ENCODE assay signal across 8 cellular contexts in the genomic region with DNA sequence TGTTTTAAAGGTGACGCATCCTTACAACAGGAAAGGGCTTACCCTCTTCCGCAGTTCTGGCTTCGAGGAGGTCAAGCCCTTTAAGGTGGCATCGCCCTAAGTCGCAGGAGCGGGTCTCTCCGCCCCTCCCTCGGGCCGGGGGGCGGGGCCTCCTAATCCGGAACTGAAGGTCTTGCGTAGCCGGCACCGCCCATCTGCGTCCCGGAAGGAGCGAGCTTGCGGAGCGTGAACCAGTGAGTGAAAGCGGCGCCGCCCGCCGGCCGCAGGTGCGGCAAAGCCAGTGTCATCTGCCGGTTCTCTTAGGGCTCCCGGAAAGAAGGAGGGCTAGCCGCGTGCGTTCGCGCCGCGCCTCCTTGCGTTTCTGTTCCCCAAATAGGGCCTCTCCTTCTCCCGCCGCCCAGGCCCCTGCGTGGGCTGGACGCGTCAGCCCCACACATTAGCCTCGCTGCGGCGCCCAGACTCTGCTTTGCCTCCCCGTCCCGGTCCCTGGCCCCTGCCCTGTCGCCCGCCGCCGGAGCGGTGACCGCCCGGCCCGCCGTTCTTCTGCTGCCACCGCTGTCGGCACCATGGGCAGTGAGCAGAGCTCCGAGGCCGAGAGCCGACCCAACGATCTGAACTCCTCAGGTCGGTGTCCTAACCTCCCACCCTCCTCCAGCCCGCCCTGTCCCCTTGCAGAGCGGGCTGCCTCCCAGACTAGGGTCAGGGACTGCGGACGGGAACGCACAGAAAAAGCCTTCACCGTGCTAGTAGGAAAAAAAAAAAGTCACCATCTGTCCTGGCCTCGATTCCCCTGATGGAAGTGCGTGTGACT. TPM values are rescaled to one million over a fixed set of nuclear protein-coding genes. Genes with fewer than 3 reads are reported as not detected.
DNase-seq lines count a peak whose midpoint lies in the region; ATAC-seq, FAIRE-seq and TF ChIP-seq lines count a peak whose summit lies in the region.

TSS of gene BORCS5 (plus strand) at position 193 of the 811 bp plus-strand sequence. CDS start at position 567, 374 bp downstream.

- H3K27me3 Mint-ChIP-seq in mesothelial cell of epicardium (ENCODE audit: low read depth) = no peaks in the 10 kb centered on the region

- peak within 1 kb of the TSS; percentile 95 for H3K27ac Mint-ChIP-seq in mesothelial cell of epicardium

- H3K36me3 Mint-ChIP-seq in mesothelial cell of epicardium = no peaks in the 10 kb centered on the region

- ATAC-seq in GM21515 (IDR thresholded peaks at IDR 0.05; ENCODE audit: unreplicated experiment) = peak; percentile 87

- H3K9me3 Mint-ChIP-seq in mesothelial cell of epicardium = no peaks in the 10 kb centered on the region

- H3K27ac ChIP-seq in OCI-LY1 (ENCODE audit: low read depth, low read length, poor library complexity, severe bottlenecking) = peak within 1 kb of the TSS; percentile 92

- no peaks in the 10 kb centered on the region for H4K20me1 ChIP-seq in OCI-LY1 (ENCODE audit: insufficient read depth, low read length)

- peaks cover 13% of the 10 kb centered on the region for H3K4me1 Mint-ChIP-seq in mesothelial cell of epicardium

- H3K4me3 ChIP-seq in OCI-LY1 (ENCODE audit: low read depth, low read length, poor library complexity, severe bottlenecking) = peak within 1 kb of the TSS; percentile 88

- peak; percentile 58 for FAIRE-seq in endometrium (lab: Jason Lieb, UNC)

- peak within 1 kb of the TSS; percentile 95 for H2AFZ ChIP-seq in OCI-LY1 (ENCODE audit: low read length)

- H3K9me3 ChIP-seq in OCI-LY1 (ENCODE audit: low read length) = no peaks in the 10 kb centered on the region

- TF ChIP-seq CTCF in OCI-LY1 (IDR thresholded peaks at IDR 0.05; ENCODE audit: low read length) = no peak
- no peak for TF ChIP-seq CTCF in mesothelial cell of epicardium (IDR thresholded peaks at IDR 0.05; ENCODE audit: unreplicated experiment)

- peak; percentile 72 for DNase-seq in DMS 273 treated with DMSO at 0.1 percent for 48 hours (lab: John Stamatoyannopoulos, UW)
- DNase-seq in HuH-7 (ENCODE audit: low spot score) = peak; percentile 80
- peak; percentile 98 for DNase-seq in activated CD8-positive, alpha-beta memory T cell treated with anti-CD3 and anti-CD28 coated beads, Interleukin-2, amount 50 U/mL, for 48 hours
- peak; percentile 80 to 89 for DNase-seq in mesothelial cell of epicardium (ENCODE audit: low spot score in 2 of 2, unreplicated experiment in 2 of 2)
- DNase-seq in stimulated activated CD8-positive, alpha-beta memory T cell treated with anti-CD3 and anti-CD28 coated beads, Interleukin-15, amount 100 ng/mL, for 48 hours (ENCODE audit: low read depth in 2 of 2) = peak; percentile 97 to 99

- no peaks in the 10 kb centered on the region for H3K9me2 ChIP-seq in OCI-LY1 (ENCODE audit: low read depth, low read length)

- peaks cover 6% of the 10 kb centered on the region; the same call in 1 of the 2 replicates for H3K79me2 ChIP-seq in OCI-LY1 (ENCODE audit: insufficient read depth, low read length)

- peak within 1 kb of the TSS; percentile 83 for H3K4me3 Mint-ChIP-seq in mesothelial cell of epicardium

- peak within 1 kb of the TSS; percentile 99 for H3K4me2 ChIP-seq in OCI-LY1 (ENCODE audit: low read length)

- no peaks in the 10 kb centered on the region for H3K36me3 ChIP-seq in OCI-LY1 (ENCODE audit: insufficient read depth, low read length)

- H3K27me3 ChIP-seq in OCI-LY1 (ENCODE audit: insufficient read depth, low read length) = no peaks in the 10 kb centered on the region

- peak within 1 kb of the TSS; percentile 97 for H3K9ac ChIP-seq in OCI-LY1 (ENCODE audit: low read length)

- H3K4me1 ChIP-seq in OCI-LY1 (ENCODE audit: insufficient read depth, low read length, severe bottlenecking) = peaks cover 26% of the 10 kb centered on the region

- no peaks in the 10 kb centered on the region for H3F3A ChIP-seq in OCI-LY1 (ENCODE audit: insufficient read depth, low read length)

RNA-seq across cellular contexts. Expression of gene BORCS5, which starts in this region (rescaled TPM):
- total RNA-seq in mesothelial cell of epicardium = 11.0 to 13.4 TPM (median 13.3 TPM) in 3 replicates

Comparison
In these comparisons a context has a peak if more than half of its experiments do, and no peak if none do; other contexts are left out.
1. Peak in every context shown above with its lines: DNase-seq, ATAC-seq, H3K4me3 ChIP-seq and H3K27ac ChIP-seq.